ENCODE assay signal across 24 cellular contexts in the genomic region with DNA sequence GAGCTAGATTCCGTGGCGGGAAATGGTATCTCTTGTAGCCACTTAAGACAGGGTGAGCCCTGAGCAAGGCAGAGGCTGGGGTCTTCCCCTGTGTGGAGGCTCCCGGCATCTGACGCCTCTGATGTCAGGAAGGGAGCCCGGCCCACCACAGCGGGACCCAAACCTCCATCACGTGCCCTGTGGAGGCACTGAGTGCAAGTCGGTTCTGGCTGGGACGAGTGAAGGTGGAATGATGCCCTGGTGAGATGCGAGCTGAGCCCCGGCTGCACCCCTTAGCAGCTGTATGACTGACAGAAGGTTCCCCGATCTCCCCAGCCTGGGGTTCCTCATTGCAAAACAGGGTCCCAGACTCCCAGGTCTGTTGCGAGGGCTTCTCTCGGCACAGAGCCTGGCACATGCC.
"Had no signal": no experiment of that assay in that cellular context is flagged by ENCODE, and none has a peak within 500 bp of the region (broad histone marks: within the 10 kb centered on the region; RNA-seq: fewer than 3 reads in every experiment).

No MANE protein-coding gene starts in this region.

- H3K9me3 Mint-ChIP-seq: activated naive CD8-positive, alpha-beta T cell treated with anti-CD3 and anti-CD28 coated beads, Interleukin-2, amount 50 U/mL, for 24 hours; activated T-helper 1 cell treated with anti-CD3 and anti-CD28 coated beads, Interleukin-12 subunit alpha, Interleukin-12 subunit beta, Interleukin-2, Interleukin-4 antibody, amounts not matched to agents 30 ng/mL and 10 ng/mL and 1 ng/mL, durations not matched to agents 14 hours and 24 hours and 36 hours; memory B cell; natural killer cell; T-cell; T-helper 2 cell treated with Interferon-gamma antibody and Interleukin-4, amounts not matched to agents 5 μg/mL and 100 μg/mL, for 36 hours had no signal

- H3K27ac ChIP-seq: brain microvascular endothelial cell, dorsolateral prefrontal cortex, esophagus squamous epithelium, gastroesophageal sphincter, heart left ventricle, parathyroid adenoma, testis, vagina had no signal

- H3K9ac ChIP-seq: parathyroid adenoma had no signal

- H2AFZ ChIP-seq: parathyroid adenoma had no signal

- H3K36me3 ChIP-seq: brain microvascular endothelial cell, esophagus squamous epithelium, gastroesophageal sphincter, heart left ventricle, vagina had no signal

- H3K27ac Mint-ChIP-seq: activated CD8-positive, alpha-beta T cell treated with anti-CD3 and anti-CD28 coated beads, Interleukin-2, amount 10 ng/mL, durations not matched to agents 7 days and 5 days; activated naive CD8-positive, alpha-beta T cell treated with anti-CD3 and anti-CD28 coated beads, Interleukin-2, amount 50 U/mL, for 24 hours; activated T-helper 1 cell treated with anti-CD3 and anti-CD28 coated beads, Interleukin-12 subunit alpha, Interleukin-12 subunit beta, Interleukin-2, Interleukin-4 antibody, amounts not matched to agents 30 ng/mL and 10 ng/mL and 1 ng/mL, durations not matched to agents 14 hours and 24 hours and 36 hours; memory B cell; natural killer cell; T-cell; T-helper 2 cell treated with Interferon-gamma antibody and Interleukin-4, amounts not matched to agents 5 μg/mL and 100 μg/mL, for 36 hours had no signal

- H3K79me2 ChIP-seq: parathyroid adenoma had no signal

- H3K27me3 Mint-ChIP-seq: activated naive CD8-positive, alpha-beta T cell treated with anti-CD3 and anti-CD28 coated beads, Interleukin-2, amount 50 U/mL, for 24 hours had no signal

- H3K36me3 Mint-ChIP-seq: memory B cell, natural killer cell, T-cell had no signal

- H3K9me3 ChIP-seq: esophagus squamous epithelium, gastroesophageal sphincter, heart left ventricle, testis, vagina had no signal

- H3K27me3 ChIP-seq: dorsolateral prefrontal cortex, gastroesophageal sphincter, heart left ventricle, testis, vagina had no signal

- H3K4me1 ChIP-seq: parathyroid adenoma, testis, vagina had no signal

- H3K4me3 Mint-ChIP-seq: activated CD8-positive, alpha-beta T cell treated with anti-CD3 and anti-CD28 coated beads, Interleukin-2, amount 10 ng/mL, durations not matched to agents 7 days and 5 days; activated naive CD8-positive, alpha-beta T cell treated with anti-CD3 and anti-CD28 coated beads, Interleukin-2, amount 50 U/mL, for 24 hours; activated T-helper 1 cell treated with anti-CD3 and anti-CD28 coated beads, Interleukin-12 subunit alpha, Interleukin-12 subunit beta, Interleukin-2, Interleukin-4 antibody, amounts not matched to agents 30 ng/mL and 10 ng/mL and 1 ng/mL, durations not matched to agents 14 hours and 24 hours and 36 hours; memory B cell; natural killer cell; T-cell; T-helper 2 cell treated with Interferon-gamma antibody and Interleukin-4, amounts not matched to agents 5 μg/mL and 100 μg/mL, for 36 hours had no signal

- H3K4me3 ChIP-seq: dorsolateral prefrontal cortex, esophagus squamous epithelium, gastroesophageal sphincter, heart left ventricle, testis, vagina had no signal

- DNase-seq: activated CD4-positive, alpha-beta T cell treated with anti-CD3 and anti-CD28 coated beads for 1 hour; activated CD4-positive, alpha-beta T cell treated with anti-CD3 and anti-CD28 coated beads, Interleukin-2, amount 50 U/mL, for 1 hour; activated CD8-positive, alpha-beta T cell treated with anti-CD3 and anti-CD28 coated beads, Interleukin-2, amount 10 ng/mL, durations not matched to agents 7 days and 5 days; activated gamma-delta T cell; activated naive CD4-positive, alpha-beta T cell treated with anti-CD3 and anti-CD28 coated beads, Interleukin-2, amount 50 U/mL, for 16 hours; activated naive CD8-positive, alpha-beta T cell treated with anti-CD3 and anti-CD28 coated beads, Interleukin-2, amount 50 U/mL, for 24 hours; anterior cingulate cortex; caudate nucleus; dorsolateral prefrontal cortex; esophagus squamous epithelium; natural killer cell; stimulated activated CD4-positive, alpha-beta T cell treated with anti-CD3 and anti-CD28 coated beads, Interleukin-1b, Interleukin-23, amount 100 ng/mL, for 48 hours; stimulated activated naive CD4-positive, alpha-beta T cell; T-cell; testis; trophoblast cell had no signal
